ENCODE assay signal across 11 cellular contexts in the genomic region with DNA sequence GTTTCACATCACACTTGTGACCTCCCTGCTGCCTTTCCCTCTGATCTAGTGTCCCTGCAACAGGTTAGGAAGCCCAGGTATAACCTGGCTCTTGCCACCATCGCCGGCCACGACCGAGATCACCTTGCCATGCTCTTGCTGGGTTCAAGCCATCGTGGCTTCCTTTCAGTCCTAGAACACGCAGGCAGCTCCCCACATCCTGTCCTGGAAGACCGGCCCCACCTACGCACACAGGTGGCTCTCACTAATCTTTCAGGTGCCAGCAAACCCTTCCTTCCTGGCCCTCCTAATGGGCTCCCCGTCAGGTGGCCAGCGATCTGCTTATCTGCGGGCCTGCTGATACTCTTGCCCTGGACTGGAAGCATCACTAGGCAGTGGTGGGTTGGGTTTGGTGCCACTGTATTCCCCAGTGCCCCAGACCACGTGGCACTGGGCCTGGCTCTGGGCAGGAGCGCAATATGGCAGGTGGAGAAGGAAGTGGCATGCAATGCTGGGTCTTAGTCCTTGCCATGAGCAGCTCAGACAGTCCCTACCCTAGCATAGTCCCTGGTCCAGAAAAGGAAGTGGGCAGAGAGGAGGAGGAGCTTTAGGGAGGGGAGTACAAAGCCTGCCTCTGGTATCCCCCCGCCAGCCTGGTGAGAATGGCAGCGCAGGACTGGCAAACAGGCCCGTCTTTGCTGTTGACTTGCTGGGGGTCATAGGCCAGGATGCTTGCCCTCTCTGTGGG. TPM values are rescaled to one million over a fixed set of nuclear protein-coding genes. Genes with fewer than 3 reads are reported as not detected.
DNase-seq lines count a peak whose midpoint lies in the region; FAIRE-seq and TF ChIP-seq lines count a peak whose summit lies in the region.
"Had no signal": no experiment of that assay in that cellular context is flagged by ENCODE, and none has a peak within 500 bp of the region (broad histone marks: within the 10 kb centered on the region; RNA-seq: fewer than 3 reads in every experiment).

No MANE protein-coding gene starts in this region.

- peaks cover 26% of the 10 kb centered on the region for H3K4me1 ChIP-seq in astrocyte (ENCODE audit: insufficient read depth, low read length)
- peaks cover 0 to 2% of the 10 kb centered on the region in 2 experiments for H3K4me1 ChIP-seq in trophoblast cell (ENCODE audit: control insufficient read depth in 1 of 2, insufficient read depth in 2 of 2, low read length in 2 of 2)
- peaks cover 5 to 6% of the 10 kb centered on the region in 2 experiments; a peak in 1 of 4 replicates for H3K4me1 ChIP-seq in SK-N-SH (ENCODE audit: control insufficient read depth in 1 of 2, insufficient read depth in 2 of 2, low read depth in 1 of 2, low read length in 1 of 2)

- no peak overlapping the region for H2BK12ac ChIP-seq in trophoblast cell (ENCODE audit: low read length)

- H3K9me3 ChIP-seq in astrocyte (ENCODE audit: insufficient read depth, low read depth, low read length): no peaks in the 10 kb centered on the region
- H3K9me3 ChIP-seq in trophoblast cell (ENCODE audit: insufficient read depth, low read depth, low read length): no peaks in the 10 kb centered on the region
- H3K9me3 ChIP-seq in SK-N-SH: no peaks in the 10 kb centered on the region

- no peak for TF ChIP-seq CTCF in astrocyte (IDR thresholded peaks at IDR 0.05; ENCODE audit: insufficient read depth, low read depth, low read length)
- no peak for TF ChIP-seq CTCF in SK-N-SH (IDR thresholded peaks at IDR 0.05)

- CTCF ChIA-PET in SK-N-SH (lab: Yijun Ruan, JAX): interaction anchor here (0.9 kb wide), 1 partner anchor 22 kb away, joined by 3 read pairs; no protein-coding TSS in a partner anchor

- peaks cover 1% of the 10 kb centered on the region for H3K36me3 Mint-ChIP-seq in T-helper 2 cell treated with Interferon-gamma antibody and Interleukin-4, amounts not matched to agents 5 μg/mL and 100 μg/mL, for 36 hours (ENCODE audit: low read depth)
- H3K36me3 Mint-ChIP-seq in IgD-negative memory B cell (peaks cover 2% of the 10 kb centered on the region), astrocyte (ENCODE audit: low read depth, unreplicated experiment) (peaks cover 7% of the 10 kb centered on the region)

- POLR2A ChIA-PET in SK-N-SH (lab: Yijun Ruan, JAX): no interaction called here

- no peak overlapping the region for H4K12ac ChIP-seq in trophoblast cell (ENCODE audit: low read depth, low read length)

- H3K27ac ChIP-seq in astrocyte (ENCODE audit: low read depth, low read length) (no peak overlapping the region), trophoblast cell (ENCODE audit: low read depth, low read length) (no peak overlapping the region), SK-N-SH (ENCODE audit: low read depth in 2 of 2, low read length in 1 of 2) (no peak overlapping the region)
- H3K27ac ChIP-seq: HL-60 had no signal

- no peak for FAIRE-seq in astrocyte (lab: Jason Lieb, UNC)

- H4K91ac ChIP-seq in trophoblast cell (ENCODE audit: low read depth, low read length): no peak overlapping the region

- WGBS in trophoblast cell (ENCODE audit: extremely low coverage, insufficient coverage, insufficient read length): no CpG with 5 or more reads among the region's 16 CpGs
- WGBS in SK-N-SH (ENCODE audit: low lambda C conversion rate): 91% methylated on average over 12 of the region's 16 CpGs

- H2BK5ac ChIP-seq in trophoblast cell (ENCODE audit: low read depth, low read length, poor library complexity): no peak overlapping the region

- peaks cover 95% of the 10 kb centered on the region for H3K79me2 ChIP-seq in astrocyte (ENCODE audit: insufficient read depth, low read length)
- peaks cover 10% of the 10 kb centered on the region for H3K79me2 ChIP-seq in trophoblast cell (ENCODE audit: control insufficient read depth, insufficient read depth, low read length, poor library complexity)
- peaks cover 95% of the 10 kb centered on the region for H3K79me2 ChIP-seq in SK-N-SH (ENCODE audit: insufficient read depth)

- no peaks in the 10 kb centered on the region for H3K27me3 ChIP-seq in astrocyte (ENCODE audit: insufficient read depth, low read length)
- H3K27me3 ChIP-seq in trophoblast cell (ENCODE audit: insufficient read depth, low read length): no peaks in the 10 kb centered on the region
- H3K27me3 ChIP-seq in SK-N-SH (ENCODE audit: insufficient read depth): no peaks in the 10 kb centered on the region

- no peak overlapping the region for H2AFZ ChIP-seq in astrocyte (ENCODE audit: low read depth, low read length)
- no peak overlapping the region for H2AFZ ChIP-seq in trophoblast cell (ENCODE audit: insufficient read depth, low read length, poor library complexity)
- no peak overlapping the region for H2AFZ ChIP-seq in SK-N-SH (ENCODE audit: low read depth)

- H3K18ac ChIP-seq in trophoblast cell (ENCODE audit: low read length): no peak overlapping the region

- no peak overlapping the region for H3K23ac ChIP-seq in trophoblast cell (ENCODE audit: low read length)

- no peak overlapping the region for H4K8ac ChIP-seq in trophoblast cell (ENCODE audit: low read depth, low read length)

- H3K27ac Mint-ChIP-seq in T-helper 2 cell treated with Interferon-gamma antibody and Interleukin-4, amounts not matched to agents 5 μg/mL and 100 μg/mL, for 36 hours: peak overlapping the region; percentile 21
- H3K27ac Mint-ChIP-seq in IgD-negative memory B cell (peak overlapping the region; percentile 48 to 81 (median 50)), astrocyte (ENCODE audit: unreplicated experiment) (peak overlapping the region; percentile 60)

- H3K14ac ChIP-seq in trophoblast cell (ENCODE audit: low read length): no peak overlapping the region

- H4K20me1 ChIP-seq in astrocyte (ENCODE audit: insufficient read depth, low read length): peaks cover 95% of the 10 kb centered on the region
- H4K20me1 ChIP-seq in SK-N-SH (ENCODE audit: insufficient read depth): peaks cover 91% of the 10 kb centered on the region

- H3K4me3 Mint-ChIP-seq in T-helper 2 cell treated with Interferon-gamma antibody and Interleukin-4, amounts not matched to agents 5 μg/mL and 100 μg/mL, for 36 hours: peak overlapping the region; percentile 1
- H3K4me3 Mint-ChIP-seq in IgD-negative memory B cell (peak overlapping the region; percentile 51 to 83 (median 69)), astrocyte (ENCODE audit: unreplicated experiment) (no peak overlapping the region)

- no peak overlapping the region for H2AK5ac ChIP-seq in trophoblast cell (ENCODE audit: low read length)

- H3K9me3 Mint-ChIP-seq in T-helper 2 cell treated with Interferon-gamma antibody and Interleukin-4, amounts not matched to agents 5 μg/mL and 100 μg/mL, for 36 hours: no peaks in the 10 kb centered on the region
- H3K9me3 Mint-ChIP-seq in IgD-negative memory B cell: no peaks in the 10 kb centered on the region
- peaks cover 2% of the 10 kb centered on the region for H3K9me3 Mint-ChIP-seq in astrocyte (ENCODE audit: unreplicated experiment)

- DNase-seq in T-helper 2 cell treated with Interferon-gamma antibody and Interleukin-4, amounts not matched to agents 5 μg/mL and 100 μg/mL, for 36 hours (ENCODE audit: low spot score): no peak
- DNase-seq in T-helper 2 cell (no peak), astrocyte (ENCODE audit: low read depth) (no peak), trophoblast cell (no peak), hypothalamus (lab: John Stamatoyannopoulos, UW) (no peak), SK-N-SH (no peak), hepatic stellate cell (ENCODE audit: low spot score) (no peak)
- DNase-seq: NCI-H1436 had no signal

- no peaks in the 10 kb centered on the region for H3K27me3 Mint-ChIP-seq in T-helper 2 cell treated with Interferon-gamma antibody and Interleukin-4, amounts not matched to agents 5 μg/mL and 100 μg/mL, for 36 hours (ENCODE audit: low read depth)
- H3K27me3 Mint-ChIP-seq in IgD-negative memory B cell (no peaks in the 10 kb centered on the region), astrocyte (ENCODE audit: low read depth, unreplicated experiment) (no peaks in the 10 kb centered on the region)

- no peak overlapping the region for H3K4me2 ChIP-seq in astrocyte (ENCODE audit: low read length)
- no peak overlapping the region for H3K4me2 ChIP-seq in trophoblast cell (ENCODE audit: low read length)
- no peak overlapping the region for H3K4me2 ChIP-seq in SK-N-SH

- H3K9me2 ChIP-seq in SK-N-SH: no peaks in the 10 kb centered on the region

- peak overlapping the region; percentile 50 for H3K4ac ChIP-seq in trophoblast cell (ENCODE audit: low read depth, low read length)

- peaks cover 17% of the 10 kb centered on the region for H3K4me1 Mint-ChIP-seq in T-helper 2 cell treated with Interferon-gamma antibody and Interleukin-4, amounts not matched to agents 5 μg/mL and 100 μg/mL, for 36 hours (ENCODE audit: low read depth)
- H3K4me1 Mint-ChIP-seq in IgD-negative memory B cell (peaks cover 26 to 34% (median 32%) of the 10 kb centered on the region in 3 donors), astrocyte (ENCODE audit: low read depth, unreplicated experiment) (peaks cover 26% of the 10 kb centered on the region)

- H3F3A ChIP-seq in SK-N-SH (replicated peaks; ENCODE audit: insufficient read depth): no peaks in the 10 kb centered on the region

- no peak overlapping the region for H2BK120ac ChIP-seq in trophoblast cell (ENCODE audit: insufficient read depth, low read length, poor library complexity)

- no peaks in the 10 kb centered on the region for H3K79me1 ChIP-seq in trophoblast cell (ENCODE audit: low read length)

- TF ChIP-seq EP300 in SK-N-SH (IDR thresholded peaks at IDR 0.05; ENCODE audit: borderline replicate concordance in 1 of 2, low read depth in 1 of 2, low read length in 1 of 2): no peak

- H3K36me3 ChIP-seq in astrocyte (ENCODE audit: insufficient read depth, low read length) (no peaks in the 10 kb centered on the region), trophoblast cell (ENCODE audit: control insufficient read depth in 1 of 2, insufficient read depth in 2 of 2, low read length in 2 of 2) (peaks cover 3 to 8% of the 10 kb centered on the region in 2 experiments), SK-N-SH (replicated peaks in 1 of 2; ENCODE audit: control insufficient read depth in 1 of 2, insufficient read depth in 2 of 2, low read length in 1 of 2) (no peaks in the 10 kb centered on the region)

- H3K4me3 ChIP-seq in astrocyte (ENCODE audit: insufficient read depth, low read depth, low read length): no peak overlapping the region
- no peak overlapping the region for H3K4me3 ChIP-seq in trophoblast cell (ENCODE audit: low read depth, low read length)
- H3K4me3 ChIP-seq in SK-N-SH (ENCODE audit: low read depth in 2 of 2, low read length in 1 of 2): no peak overlapping the region

- no peak for TF ChIP-seq RAD21 in SK-N-SH (IDR thresholded peaks at IDR 0.05; ENCODE audit: low read length)

- H3K9ac ChIP-seq in astrocyte (ENCODE audit: low read length) (no peak overlapping the region), trophoblast cell (ENCODE audit: low read length) (no peak overlapping the region), SK-N-SH (no peak overlapping the region)

RNA-seq across cellular contexts. Expression of a gene that starts 11.8 kb away (rescaled TPM):
- 2.3 TPM for polyA plus RNA-seq in IgD-negative memory B cell
- total RNA-seq in astrocyte: 29.1 and 29.2 TPM in 2 replicates
- polyA plus RNA-seq in trophoblast cell (2013): 12.8 and 12.9 TPM in 2 replicates
- 19.3 and 24.4 TPM in 2 replicates for polyA plus RNA-seq in SK-N-SH (2012; rRNA removed)
- polyA plus RNA-seq in SK-N-SH (2012; cell fraction: cytosol; rRNA removed): 9.4 and 14.2 TPM in 2 replicates
- 53.9 and 70.9 TPM in 2 replicates for polyA plus RNA-seq in SK-N-SH (2012; cell fraction: nucleus; rRNA removed)

RNA-seq across cellular contexts. Expression of a gene that starts 25.8 kb away (rescaled TPM):
- 115 TPM for polyA plus RNA-seq in IgD-negative memory B cell
- total RNA-seq in astrocyte: 44.8 and 46.0 TPM in 2 replicates
- polyA plus RNA-seq in trophoblast cell (2013): 18.4 and 19.0 TPM in 2 replicates
- 24.2 and 28.7 TPM in 2 replicates for polyA plus RNA-seq in SK-N-SH (2012; rRNA removed)
- 14.5 and 19.1 TPM in 2 replicates for polyA plus RNA-seq in SK-N-SH (2012; cell fraction: cytosol; rRNA removed)
- polyA plus RNA-seq in SK-N-SH (2012; cell fraction: nucleus; rRNA removed): 16.1 and 16.5 TPM in 2 replicates

RNA-seq across cellular contexts. Expression of a gene that starts 28.5 kb away (rescaled TPM):
- polyA plus RNA-seq in IgD-negative memory B cell (74.4 TPM), SK-N-SH (2012; rRNA removed) (0.16 and 0.21 TPM in 2 replicates)
- total RNA-seq in astrocyte: 3.0 and 3.1 TPM in 2 replicates
- 0.62 and 0.67 TPM in 2 replicates for polyA plus RNA-seq in trophoblast cell (2013)
- polyA plus RNA-seq in SK-N-SH (2012; cell fraction: cytosol; rRNA removed): 0.06 and 0.12 TPM in 2 replicates
- 2.1 and 2.8 TPM in 2 replicates for polyA plus RNA-seq in SK-N-SH (2012; cell fraction: nucleus; rRNA removed)
- total RNA-seq: osteoblast had no signal

RNA-seq across cellular contexts. Expression of a gene that starts 56.0 kb away (rescaled TPM):
- not detected for polyA plus RNA-seq in IgD-negative memory B cell
- not detected in 2 replicates for total RNA-seq in astrocyte
- polyA plus RNA-seq in trophoblast cell (2013): 0.10 TPM in 2 replicates
- polyA plus RNA-seq in SK-N-SH (2012; rRNA removed): 0.06 and 0.12 TPM in 2 replicates
- 0.03 and 0.04 TPM in 2 replicates for polyA plus RNA-seq in SK-N-SH (2012; cell fraction: cytosol; rRNA removed)
- polyA plus RNA-seq in SK-N-SH (2012; cell fraction: nucleus; rRNA removed): 0.97 and 1.9 TPM in 2 replicates
- total RNA-seq: osteoblast had no signal

Comparison
In these comparisons a context has a peak if more than half of its experiments do, and no peak if none do; other contexts are left out.
1. RNA of a gene that starts 28.5 kb away (polyA plus RNA-seq): 74.4 TPM in IgD-negative memory B cell (single experiment); 0.06 to 2.8 TPM in SK-N-SH; every median in the first group is over 10 times any median in the second.
2. Peak in every context shown above with its lines, with median percentiles within 50 percentile points of each other: H3K27ac Mint-ChIP-seq.